8 cellular contexts compared by ENCODE assay signal in the genomic region with DNA sequence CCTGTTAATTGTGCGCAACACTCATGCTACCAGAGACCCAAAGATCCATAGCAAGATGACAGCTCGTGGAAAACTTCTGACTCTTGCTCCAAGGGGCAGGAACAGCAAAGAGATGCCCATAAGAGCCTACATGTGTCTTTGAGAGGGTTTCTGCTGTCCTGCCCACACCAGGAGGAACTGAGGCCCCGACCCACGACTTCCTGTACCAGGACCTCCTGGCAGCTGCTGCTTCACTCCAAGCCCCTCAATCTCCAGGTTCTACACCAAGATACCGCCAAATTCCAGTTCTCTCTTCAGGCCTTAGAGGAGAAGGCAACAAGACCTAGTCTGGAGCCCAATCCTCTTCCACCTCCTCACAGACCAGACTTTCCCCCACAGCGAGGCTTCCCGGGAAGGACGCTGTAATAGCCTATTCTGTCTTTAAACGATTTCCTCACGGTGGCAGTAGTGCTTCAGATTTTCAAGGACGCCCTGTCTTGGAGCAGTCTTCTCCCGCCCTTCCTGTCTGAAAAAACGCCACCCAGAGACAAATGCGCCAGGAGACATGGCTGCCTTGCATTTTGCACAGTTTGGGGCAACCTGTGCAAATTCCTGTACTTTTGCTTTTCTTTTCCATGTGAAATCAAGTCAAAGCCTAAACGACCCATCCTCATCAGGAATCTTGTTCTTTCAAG.
DNase-seq lines count a peak whose midpoint lies in the region; ATAC-seq and TF ChIP-seq lines count a peak whose summit lies in the region.

No MANE protein-coding gene starts in this region.

- peak overlapping the region in 1 of 2 donors; percentile 83 for H3K27ac ChIP-seq in left lung

- no peaks in the 10 kb centered on the region for H3K9me3 ChIP-seq in left lung

- no peaks in the 10 kb centered on the region for H3K4me1 ChIP-seq in left lung

- intact Hi-C loops in left lung (cut with DNase I) = no loop called here

- peak overlapping the region in 1 of 2 donors; percentile 26 for H3K4me3 ChIP-seq in left lung

- TF ChIP-seq CTCF in LNCAP (IDR thresholded peaks at IDR 0.05) (peak; percentile 44; the same call in 1 of the 2 replicates), left lung (IDR thresholded peaks at IDR 0.05) (peak in 1 of 2 donors; percentile 35)

- peaks cover 0 to 22% of the 10 kb centered on the region in 2 donors for H3K27me3 ChIP-seq in left lung

- no peaks in the 10 kb centered on the region for H3K36me3 ChIP-seq in left lung

- peak; percentile 94 for ATAC-seq in left lung

- DNase-seq in activated gamma-delta T cell treated with Interleukin-2 at 50 U/mL for 16 hours = peak; percentile 87
- no peak for DNase-seq in activated gamma-delta T cell (lab: John Stamatoyannopoulos, UW)
- peak; percentile 80 for DNase-seq in activated gamma-delta T cell treated with anti-CD3 and anti-CD28 coated beads, Interleukin-2, amount 50 U/mL, for 16 hours (ENCODE audit: low read depth)
- peak in 1 of 2 donors; percentile 87 for DNase-seq in left lung
- no peak for DNase-seq in Ammon's horn (ENCODE audit: low spot score)
- no peak for DNase-seq in activated CD4-positive, alpha-beta T cell treated with anti-CD3 and anti-CD28 coated beads, Interleukin-2, amount 50 U/mL, for 1 hour
- DNase-seq in activated effector memory CD4-positive, alpha-beta T cell treated with anti-CD3 and anti-CD28 coated beads, Interleukin-2, amount 50 U/mL, for 16 hours = no peak

Comparison
In these comparisons a context has a peak if more than half of its experiments do, and no peak if none do; other contexts are left out.
1. DNase-seq: peak in activated gamma-delta T cell treated with Interleukin-2 at 50 U/mL for 16 hours (single experiment) and activated gamma-delta T cell treated with anti-CD3 and anti-CD28 coated beads, Interleukin-2, amount 50 U/mL, for 16 hours (single experiment); none in activated gamma-delta T cell (single experiment), Ammon's horn (single experiment), activated CD4-positive, alpha-beta T cell treated with anti-CD3 and anti-CD28 coated beads, Interleukin-2, amount 50 U/mL, for 1 hour (single experiment) and activated effector memory CD4-positive, alpha-beta T cell treated with anti-CD3 and anti-CD28 coated beads, Interleukin-2, amount 50 U/mL, for 16 hours (single experiment).